Comparison of ENCODE assay signal across 9 cellular contexts in genomic region chr22:35023692-35024363, GRCh38. TPM values are rescaled to one million over a fixed set of nuclear protein-coding genes. Genes with fewer than 3 reads are reported as not detected.
DNase-seq lines count a peak whose midpoint lies in the region; ATAC-seq and TF ChIP-seq lines count a peak whose summit lies in the region.
"Had no signal": no experiment of that assay in that cellular context is flagged by ENCODE, and none has a peak within 500 bp of the region (broad histone marks: within the 10 kb centered on the region; RNA-seq: fewer than 3 reads in every experiment).

No MANE protein-coding gene starts in this region.

- H3K9me3 Mint-ChIP-seq in nephron: peaks cover 12% of the 10 kb centered on the region

- no peak for ATAC-seq in GM18517 (IDR thresholded peaks at IDR 0.05; ENCODE audit: unreplicated experiment)

- no peaks in the 10 kb centered on the region for H3K27me3 ChIP-seq in testis

- no peak for TF ChIP-seq POLR2A in testis (IDR thresholded peaks at IDR 0.05)

- WGBS in testis, 2 donors: 16 to 19% methylated on average over 25 of the region's 25 CpGs

- TF ChIP-seq CTCF in fibroblast of mammary gland (conservative IDR thresholded peaks at IDR 0.05; ENCODE audit: control insufficient read depth, insufficient read depth, low read depth, low read length) (peak; percentile 66), nephron (IDR thresholded peaks at IDR 0.05; ENCODE audit: unreplicated experiment in 3 of 3) (peak; percentile 93 to 97 (median 93)), testis (IDR thresholded peaks at IDR 0.05) (peak; percentile 80 to 87 (median 86))

- DNase-seq in activated gamma-delta T cell treated with Interleukin-2 at 50 U/mL for 16 hours (peak; percentile 33), activated gamma-delta T cell (lab: John Stamatoyannopoulos, UW) (no peak), NCI-H526 (lab: John Stamatoyannopoulos, UW) (peak; percentile 18 to 70), fibroblast of mammary gland (ENCODE audit: low read depth) (peak; percentile 39), testis (peak; percentile 92)
- peak; percentile 20 for DNase-seq in activated CD8-positive, alpha-beta memory T cell treated with anti-CD3 and anti-CD28 coated beads, Interleukin-2, amount 50 U/mL, for 24 hours (ENCODE audit: extremely low read depth)

- H3K4me1 ChIP-seq in testis: no peaks in the 10 kb centered on the region

- no peaks in the 10 kb centered on the region for H3K36me3 ChIP-seq in testis (ENCODE audit: low read depth, missing control alignments)

- H3K27ac ChIP-seq in testis: no peak overlapping the region

- intact Hi-C loops in testis (cut with DNase I; ENCODE audit: low total_unique reads): no loop called here

- H3K9me3 ChIP-seq in testis: no peaks in the 10 kb centered on the region

- H3K4me1 Mint-ChIP-seq in nephron: peaks cover 12% of the 10 kb centered on the region

- peak overlapping the region in 1 of 3 experiments; percentile 1 for H3K4me3 Mint-ChIP-seq in nephron

- peak overlapping the region in 2 of 3 experiments; percentile 53 to 60 for H3K27ac Mint-ChIP-seq in nephron

- no peak overlapping the region for H3K4me3 ChIP-seq in fibroblast of mammary gland (ENCODE audit: control insufficient read depth, low read depth, low read length)
- H3K4me3 ChIP-seq in testis: peak overlapping the region; percentile 13 to 24

- H3K27me3 Mint-ChIP-seq in nephron (ENCODE audit: low read depth): peaks cover 53% of the 10 kb centered on the region

- H3K36me3 Mint-ChIP-seq in nephron (ENCODE audit: low read depth): no peaks in the 10 kb centered on the region

RNA-seq across cellular contexts. Expression of gene ISX, which starts 42.1 kb away (rescaled TPM):
- not detected for total RNA-seq in testis
- polyA plus RNA-seq in testis (ENCODE audit: insufficient read depth, low read depth, low replicate concordance): not detected
- total RNA-seq: mononuclear cell had no signal
